8 cellular contexts compared by ENCODE assay signal in genomic region chr15:62742409-62743171, GRCh38.
DNase-seq lines count a peak whose midpoint lies in the region; ATAC-seq, FAIRE-seq and TF ChIP-seq lines count a peak whose summit lies in the region.

No MANE protein-coding gene starts in this region.

- peaks cover 8% of the 10 kb centered on the region for H3K4me1 Mint-ChIP-seq in activated CD8-positive, alpha-beta T cell treated with anti-CD3 and anti-CD28 coated beads for 36 hours (ENCODE audit: low read depth)

- WGBS in upper lobe of left lung, 2 donors: 33 to 35% methylated on average over 8 of the region's 8 CpGs

- no peaks in the 10 kb centered on the region for H3K27me3 ChIP-seq in upper lobe of left lung

- no peak for ATAC-seq in activated CD8-positive, alpha-beta T cell treated with anti-CD3 and anti-CD28 coated beads for 36 hours
- peak; percentile 76 to 89 for ATAC-seq in upper lobe of left lung (ENCODE audit: low FRiP score in 2 of 2)
- ATAC-seq in HG03139 (IDR thresholded peaks at IDR 0.05; ENCODE audit: unreplicated experiment): no peak

- peak overlapping the region in 1 of 4 donors; percentile 49 for H3K27ac ChIP-seq in upper lobe of left lung

- H3K9me3 ChIP-seq in upper lobe of left lung: no peaks in the 10 kb centered on the region

- TF ChIP-seq POLR2A in upper lobe of left lung (IDR thresholded peaks at IDR 0.05): no peak

- H3K27ac Mint-ChIP-seq in activated CD8-positive, alpha-beta T cell treated with anti-CD3 and anti-CD28 coated beads for 36 hours: no peak overlapping the region

- POLR2A ChIA-PET in activated CD8-positive, alpha-beta T cell treated with anti-CD3 and anti-CD28 coated beads for 36 hours (lab: Charles Lee): interaction anchor here (1.0 kb wide), 1 partner anchor 28 kb away, joined by 3 read pairs; no protein-coding TSS in a partner anchor

- TF ChIP-seq EP300 in upper lobe of left lung (IDR thresholded peaks at IDR 0.05): no peak

- H3K4me1 ChIP-seq in upper lobe of left lung: peaks cover 6 to 12% (median 8%) of the 10 kb centered on the region in 4 donors

- no peaks in the 10 kb centered on the region for H3K9me3 Mint-ChIP-seq in activated CD8-positive, alpha-beta T cell treated with anti-CD3 and anti-CD28 coated beads for 36 hours

- no peaks in the 10 kb centered on the region for H3K36me3 ChIP-seq in upper lobe of left lung

- H3K4me3 ChIP-seq in upper lobe of left lung: no peak overlapping the region

- DNase-seq in AG20443 (ENCODE audit: low spot score): peak; percentile 84
- DNase-seq in GM18507 (ENCODE audit: extremely low spot score, insufficient read length, low read depth): peak; percentile 9
- peak; percentile 91 for DNase-seq in NCI-H226
- DNase-seq in activated CD8-positive, alpha-beta T cell treated with anti-CD3 and anti-CD28 coated beads for 36 hours: peak; percentile 55
- peak; percentile 95 for DNase-seq in fibroblast of the conjunctiva (ENCODE audit: low read depth)
- peak in 35 of 56 donors; percentile 19 to 79 (median 52) for DNase-seq in nucleus accumbens (lab: John Stamatoyannopoulos, UW)
- DNase-seq in upper lobe of left lung: peak in 1 of 2 donors; percentile 42

- CTCF ChIA-PET in activated CD8-positive, alpha-beta T cell treated with anti-CD3 and anti-CD28 coated beads for 36 hours (lab: Charles Lee): interaction anchor here (0.6 to 3.0 kb wide), 33 partner anchors 8 to 405 kb away, joined by 3 to 19 read pairs (median 3); no protein-coding TSS in a partner anchor

- intact Hi-C loops in activated CD8-positive, alpha-beta T cell treated with anti-CD3 and anti-CD28 coated beads for 36 hours (cut with micrococcal nuclease): no loop called here

- H3K27me3 Mint-ChIP-seq in activated CD8-positive, alpha-beta T cell treated with anti-CD3 and anti-CD28 coated beads for 36 hours: no peaks in the 10 kb centered on the region

- peak; percentile 91 for TF ChIP-seq CTCF in activated CD8-positive, alpha-beta T cell treated with anti-CD3 and anti-CD28 coated beads for 36 hours (IDR thresholded peaks at IDR 0.05)
- TF ChIP-seq CTCF in upper lobe of left lung (IDR thresholded peaks at IDR 0.05): peak; percentile 48 to 83 (median 62)

- peak; percentile 69 for FAIRE-seq in GM18507 (lab: Jason Lieb, UNC)

- H3K36me3 Mint-ChIP-seq in activated CD8-positive, alpha-beta T cell treated with anti-CD3 and anti-CD28 coated beads for 36 hours (ENCODE audit: low read depth): no peaks in the 10 kb centered on the region

- no peak overlapping the region for H3K4me3 Mint-ChIP-seq in activated CD8-positive, alpha-beta T cell treated with anti-CD3 and anti-CD28 coated beads for 36 hours

Comparison
In these comparisons a context has a peak if more than half of its experiments do, and no peak if none do; other contexts are left out.
1. ATAC-seq: peak in upper lobe of left lung (2 of 2); none in activated CD8-positive, alpha-beta T cell treated with anti-CD3 and anti-CD28 coated beads for 36 hours (single experiment) and HG03139 (single experiment).